ENCODE assay signal across 11 cellular contexts in the genomic region with DNA sequence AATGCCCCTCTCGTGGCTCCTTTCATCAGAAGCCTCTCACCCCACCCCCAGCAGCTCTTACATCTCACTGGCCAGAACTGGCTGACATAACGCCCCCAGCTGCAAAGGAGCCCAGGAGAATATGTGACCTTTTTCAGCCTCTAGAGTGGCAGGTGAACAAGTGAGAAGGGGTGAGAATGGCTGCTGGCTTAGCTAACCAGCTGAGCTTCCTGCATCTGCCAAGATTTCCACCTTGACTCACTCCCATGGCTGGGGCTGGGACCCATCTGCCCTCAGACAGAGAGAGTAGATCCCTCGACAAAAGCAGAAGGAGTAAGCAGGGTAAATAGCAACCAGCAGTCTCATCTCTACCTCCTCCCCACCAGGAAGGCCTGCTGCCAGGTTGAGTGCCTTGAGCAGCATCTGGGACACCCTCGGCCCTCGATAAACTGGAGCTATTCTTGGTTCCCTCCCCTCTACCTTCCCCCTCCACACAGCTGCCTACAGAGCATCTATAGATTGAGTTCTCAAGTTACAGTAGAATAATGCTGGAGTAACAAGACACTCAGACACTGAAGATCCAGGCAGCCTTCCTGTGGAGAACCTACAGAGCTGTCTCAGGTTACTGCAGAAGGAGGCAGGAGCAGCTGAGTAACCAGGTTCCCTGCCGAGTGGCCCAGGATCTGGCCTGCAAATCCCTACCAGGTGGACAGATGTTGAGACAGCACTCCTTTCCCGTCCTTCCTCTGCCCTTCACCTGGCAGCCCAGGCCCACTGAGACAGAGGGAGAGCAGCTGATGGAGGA. TPM values are rescaled to one million over a fixed set of nuclear protein-coding genes. Genes with fewer than 3 reads are reported as not detected.
A peak's percentile ranks its signal among the peaks of the same experiment; 100 is the strongest.
DNase-seq lines count a peak whose midpoint lies in the region; ATAC-seq and TF ChIP-seq lines count a peak whose summit lies in the region.
"Had no signal": no experiment of that assay in that cellular context is flagged by ENCODE, and none has a peak within 500 bp of the region (broad histone marks: within the 10 kb centered on the region; RNA-seq: fewer than 3 reads in every experiment).

No MANE protein-coding gene starts in this region.

- H3K27me3 Mint-ChIP-seq in activated naive CD8-positive, alpha-beta T cell treated with anti-CD3 and anti-CD28 coated beads, Interleukin-2, amount 50 U/mL, for 24 hours: no peaks in the 10 kb centered on the region
- H3K27me3 Mint-ChIP-seq in activated naive CD8-positive, alpha-beta T cell treated with anti-CD3 and anti-CD28 coated beads for 36 hours: peaks cover 4% of the 10 kb centered on the region
- peaks cover 6% of the 10 kb centered on the region for H3K27me3 Mint-ChIP-seq in type B pancreatic cell

- 16 to 21% methylated on average over 7 of the region's 7 CpGs for WGBS in ectodermal cell, 2 experiments

- no peaks in the 10 kb centered on the region for H3K36me3 Mint-ChIP-seq in activated naive CD8-positive, alpha-beta T cell treated with anti-CD3 and anti-CD28 coated beads, Interleukin-2, amount 50 U/mL, for 24 hours (ENCODE audit: low read depth)
- H3K36me3 Mint-ChIP-seq in activated naive CD8-positive, alpha-beta T cell treated with anti-CD3 and anti-CD28 coated beads for 36 hours: no peaks in the 10 kb centered on the region
- no peaks in the 10 kb centered on the region for H3K36me3 Mint-ChIP-seq in type B pancreatic cell

- H3K27ac ChIP-seq in ectodermal cell (ENCODE audit: insufficient read depth, low read depth, low read length, poor library complexity, severe bottlenecking): peak overlapping the region; percentile 83
- H3K27ac ChIP-seq: lower lobe of right lung, uterus had no signal

- no peak for DNase-seq in activated naive CD8-positive, alpha-beta T cell treated with anti-CD3 and anti-CD28 coated beads, Interleukin-2, amount 50 U/mL, for 24 hours
- DNase-seq in activated naive CD8-positive, alpha-beta T cell treated with anti-CD3 and anti-CD28 coated beads for 36 hours: no peak
- DNase-seq in NCI-H524 treated with DMSO at 0.1 percent for 48 hours (lab: John Stamatoyannopoulos, UW) (peak; percentile 99), type B pancreatic cell (ENCODE audit: extremely low spot score, unreplicated experiment) (no peak), sciatic nerve (ENCODE audit: low spot score) (no peak), A172 (ENCODE audit: low spot score) (no peak)
- DNase-seq in activated CD8-positive, alpha-beta memory T cell treated with anti-CD3 and anti-CD28 coated beads for 24 hours: no peak
- DNase-seq: lower lobe of right lung; stimulated activated CD4-positive, alpha-beta T cell treated with anti-CD3 and anti-CD28 coated beads, Interleukin-2, amount 100 ng/mL, for 24 hours; uterus had no signal

- H3K27me3 ChIP-seq in ectodermal cell (ENCODE audit: control insufficient read depth, insufficient read depth, low read length, poor library complexity, severe bottlenecking): no peaks in the 10 kb centered on the region
- H3K27me3 ChIP-seq: uterus had no signal

- no peak overlapping the region for H3K4me3 Mint-ChIP-seq in activated naive CD8-positive, alpha-beta T cell treated with anti-CD3 and anti-CD28 coated beads, Interleukin-2, amount 50 U/mL, for 24 hours
- no peak overlapping the region for H3K4me3 Mint-ChIP-seq in activated naive CD8-positive, alpha-beta T cell treated with anti-CD3 and anti-CD28 coated beads for 36 hours
- peak overlapping the region; percentile 47 for H3K4me3 Mint-ChIP-seq in type B pancreatic cell

- peaks cover 16% of the 10 kb centered on the region for H3K4me1 Mint-ChIP-seq in activated naive CD8-positive, alpha-beta T cell treated with anti-CD3 and anti-CD28 coated beads, Interleukin-2, amount 50 U/mL, for 24 hours
- peaks cover 21% of the 10 kb centered on the region for H3K4me1 Mint-ChIP-seq in activated naive CD8-positive, alpha-beta T cell treated with anti-CD3 and anti-CD28 coated beads for 36 hours
- peaks cover 19% of the 10 kb centered on the region for H3K4me1 Mint-ChIP-seq in type B pancreatic cell (ENCODE audit: unreplicated experiment)

- H3K4me3 ChIP-seq in ectodermal cell (ENCODE audit: insufficient read depth, low read depth, low read length): peak overlapping the region; percentile 12
- H3K4me3 ChIP-seq: lower lobe of right lung, uterus had no signal

- H3K4me1 ChIP-seq in ectodermal cell (ENCODE audit: control insufficient read depth, insufficient read depth, low read length): peaks cover 32% of the 10 kb centered on the region
- H3K4me1 ChIP-seq: lower lobe of right lung, uterus had no signal

- H3K27ac Mint-ChIP-seq in activated naive CD8-positive, alpha-beta T cell treated with anti-CD3 and anti-CD28 coated beads, Interleukin-2, amount 50 U/mL, for 24 hours: no peak overlapping the region
- no peak overlapping the region for H3K27ac Mint-ChIP-seq in activated naive CD8-positive, alpha-beta T cell treated with anti-CD3 and anti-CD28 coated beads for 36 hours
- peak overlapping the region; percentile 66 for H3K27ac Mint-ChIP-seq in type B pancreatic cell

- no peaks in the 10 kb centered on the region for H3K36me3 ChIP-seq in ectodermal cell (ENCODE audit: control insufficient read depth, insufficient read depth, low read length)
- H3K36me3 ChIP-seq: lower lobe of right lung, uterus had no signal

- intact Hi-C loops in sciatic nerve (cut with DNase I): no loop called here

- H3K9me3 ChIP-seq in ectodermal cell (ENCODE audit: control insufficient read depth, low read length): no peaks in the 10 kb centered on the region
- H3K9me3 ChIP-seq: lower lobe of right lung, uterus had no signal

- peak; percentile 51 for ATAC-seq in activated naive CD8-positive, alpha-beta T cell treated with anti-CD3 and anti-CD28 coated beads, Interleukin-2, amount 50 U/mL, for 24 hours
- no peak for ATAC-seq in sciatic nerve
- ATAC-seq: lower lobe of right lung had no signal

- H3K9me3 Mint-ChIP-seq in activated naive CD8-positive, alpha-beta T cell treated with anti-CD3 and anti-CD28 coated beads, Interleukin-2, amount 50 U/mL, for 24 hours: no peaks in the 10 kb centered on the region
- H3K9me3 Mint-ChIP-seq in activated naive CD8-positive, alpha-beta T cell treated with anti-CD3 and anti-CD28 coated beads for 36 hours: no peaks in the 10 kb centered on the region
- H3K9me3 Mint-ChIP-seq in type B pancreatic cell: no peaks in the 10 kb centered on the region

- TF ChIP-seq CTCF in type B pancreatic cell (conservative IDR thresholded peaks at IDR 0.05): no peak

RNA-seq across cellular contexts. Expression of a gene that starts 15.5 kb away (rescaled TPM):
- 1 to 10 TPM in 1 of 2 experiments, under 1 TPM in 1; 0.45 to 1.1 TPM for total RNA-seq in activated naive CD8-positive, alpha-beta T cell treated with anti-CD3 and anti-CD28 coated beads for 36 hours
- polyA plus RNA-seq in ectodermal cell (2013, experiment 1 of 4): 0.31 TPM
- polyA plus RNA-seq in ectodermal cell (2013, experiment 2 of 4): not detected
- polyA plus RNA-seq in ectodermal cell (2013, experiment 3 of 4): 0.11 TPM
- polyA plus RNA-seq in ectodermal cell (2013, experiment 4 of 4): 0.32 TPM
- total RNA-seq in type B pancreatic cell (ENCODE audit: low replicate concordance) (not detected in 2 replicates), sciatic nerve (not detected)
- not detected in 2 replicates for total RNA-seq in A172 (2014; rRNA removed; shearing (Covaris generic))

RNA-seq across cellular contexts. Expression of a gene that starts 19.6 kb away (rescaled TPM):
- total RNA-seq in activated naive CD8-positive, alpha-beta T cell treated with anti-CD3 and anti-CD28 coated beads for 36 hours: not detected
- not detected for polyA plus RNA-seq in ectodermal cell (2013, experiment 1 of 4)
- not detected for polyA plus RNA-seq in ectodermal cell (2013, experiment 2 of 4)
- not detected for polyA plus RNA-seq in ectodermal cell (2013, experiment 3 of 4)
- polyA plus RNA-seq in ectodermal cell (2013, experiment 4 of 4): not detected
- total RNA-seq in type B pancreatic cell (ENCODE audit: low replicate concordance): not detected in 2 replicates
- total RNA-seq in sciatic nerve: not detected
- not detected in 2 replicates for total RNA-seq in A172 (2014; rRNA removed; shearing (Covaris generic))
- total RNA-seq: lower lobe of right lung, uterus had no signal

RNA-seq across cellular contexts. Expression of a gene that starts 21.6 kb away (rescaled TPM):
- total RNA-seq in activated naive CD8-positive, alpha-beta T cell treated with anti-CD3 and anti-CD28 coated beads for 36 hours: not detected
- polyA plus RNA-seq in ectodermal cell (2013, experiment 1 of 4): 0.94 TPM
- 0.64 TPM for polyA plus RNA-seq in ectodermal cell (2013, experiment 2 of 4)
- polyA plus RNA-seq in ectodermal cell (2013, experiment 3 of 4): 0.21 TPM
- polyA plus RNA-seq in ectodermal cell (2013, experiment 4 of 4): 0.32 TPM
- total RNA-seq in type B pancreatic cell (ENCODE audit: low replicate concordance): not detected in 2 replicates
- total RNA-seq in sciatic nerve: not detected
- total RNA-seq in A172 (2014; rRNA removed; shearing (Covaris generic)): not detected in 2 replicates
- total RNA-seq: lower lobe of right lung, uterus had no signal

RNA-seq across cellular contexts. Expression of a gene that starts 37.7 kb away (rescaled TPM):
- not detected for total RNA-seq in activated naive CD8-positive, alpha-beta T cell treated with anti-CD3 and anti-CD28 coated beads for 36 hours
- polyA plus RNA-seq in ectodermal cell (2013, experiment 1 of 4): 3.3 TPM
- polyA plus RNA-seq in ectodermal cell (2013, experiment 2 of 4): 2.8 TPM
- 3.0 TPM for polyA plus RNA-seq in ectodermal cell (2013, experiment 3 of 4)
- polyA plus RNA-seq in ectodermal cell (2013, experiment 4 of 4): 3.2 TPM
- total RNA-seq in type B pancreatic cell (ENCODE audit: low replicate concordance): 0.19 TPM in 1 of 2 replicates, not detected in the other
- 3.8 TPM for total RNA-seq in sciatic nerve
- total RNA-seq in A172 (2014; rRNA removed; shearing (Covaris generic)): 0.12 TPM in 1 of 2 replicates, not detected in the other

RNA-seq across cellular contexts. Expression of a gene that starts 39.9 kb away (rescaled TPM):
- not detected for total RNA-seq in activated naive CD8-positive, alpha-beta T cell treated with anti-CD3 and anti-CD28 coated beads for 36 hours
- polyA plus RNA-seq in ectodermal cell (2013, experiment 1 of 4): 5.4 TPM
- 4.3 TPM for polyA plus RNA-seq in ectodermal cell (2013, experiment 2 of 4)
- 8.6 TPM for polyA plus RNA-seq in ectodermal cell (2013, experiment 3 of 4)
- 7.2 TPM for polyA plus RNA-seq in ectodermal cell (2013, experiment 4 of 4)
- total RNA-seq in type B pancreatic cell (ENCODE audit: low replicate concordance) (0.90 and 9.4 TPM in 2 replicates), sciatic nerve (0.89 TPM)
- 0.21 TPM in 1 of 2 replicates, not detected in the other for total RNA-seq in A172 (2014; rRNA removed; shearing (Covaris generic))
